ENCODE assay signal across 28 cellular contexts in genomic region chr6:162560891-162561290, GRCh38.
"Had no signal": no experiment of that assay in that cellular context is flagged by ENCODE, and none has a peak within 500 bp of the region (broad histone marks: within the 10 kb centered on the region; RNA-seq: fewer than 3 reads in every experiment).

No MANE protein-coding gene starts in this region.

- H3K4me1 ChIP-seq: SJCRH30 had no signal

- H3K4me2 ChIP-seq: SK-N-SH had no signal

- H3K9ac ChIP-seq: SK-N-SH had no signal

- H3K9me3 ChIP-seq: SJCRH30, SK-N-SH had no signal

- H3K27me3 ChIP-seq: brain microvascular endothelial cell, SJCRH30 had no signal

- H3K27ac ChIP-seq: brain microvascular endothelial cell, SJCRH30 had no signal

- H3K4me3 ChIP-seq: K562, SJCRH30 had no signal

- H3K36me3 ChIP-seq: brain microvascular endothelial cell, SJCRH30 had no signal

- DNase-seq: activated B cell treated with CpG ODN at 0.5 μM for 24 hours; activated CD4-positive, alpha-beta T cell treated with anti-CD3 and anti-CD28 coated beads for 48 hours; activated CD4-positive, alpha-beta T cell treated with anti-CD3 and anti-CD28 coated beads, Interleukin-2, amount 50 U/mL, for 4 hours; activated CD4-positive, CD25-positive, alpha-beta regulatory T cell treated with anti-CD3 and anti-CD28 coated beads, Interleukin-2, amount 50 U/mL, for 72 hours; activated CD8-positive, alpha-beta T cell treated with anti-CD3 and anti-CD28 coated beads for 36 hours; activated effector memory CD4-positive, alpha-beta T cell treated with anti-CD3 and anti-CD28 coated beads, Interleukin-2, amount 50 U/mL, for 16 hours; activated naive CD4-positive, alpha-beta T cell; activated naive CD4-positive, alpha-beta T cell treated with anti-CD3 and anti-CD28 coated beads, Interleukin-2, amount 50 U/mL, for 16 hours; activated naive CD8-positive, alpha-beta T cell treated with anti-CD3 and anti-CD28 coated beads for 36 hours; activated T-cell treated with anti-CD3 and anti-CD28 coated beads, Interleukin-2, amount 50 U/mL, for 1 hour; activated T-cell treated with anti-CD3 and anti-CD28 coated beads, Interleukin-2, amount 50 U/mL, for 72 hours; amniotic stem cell; aorta; brain microvascular endothelial cell; central memory CD4-positive, alpha-beta T cell; NCI-H1092 treated with DMSO at 0.1 percent for 48 hours; NCI-H1417; NCI-H146; NCI-H187; NCI-H2029 treated with DMSO at 0.1 percent for 48 hours; NCI-H226; NCI-H446 treated with DMSO at 0.1 percent for 48 hours; NCI-H526; NCI-H774; SHP77; SJCRH30; SK-N-SH had no signal
